25 cellular contexts compared by ENCODE assay signal in genomic region chr1:2196901-2197638, GRCh38. TPM values are rescaled to one million over a fixed set of nuclear protein-coding genes. Genes with fewer than 3 reads are reported as not detected.
A peak's percentile ranks its signal among the peaks of the same experiment; 100 is the strongest.
DNase-seq lines count a peak whose midpoint lies in the region; ATAC-seq, FAIRE-seq and TF ChIP-seq lines count a peak whose summit lies in the region.
"Had no signal": no experiment of that assay in that cellular context is flagged by ENCODE, and none has a peak within 500 bp of the region (broad histone marks: within the 10 kb centered on the region; RNA-seq: fewer than 3 reads in every experiment).

No MANE protein-coding gene starts in this region.

- no peak overlapping the region for H3K4me3 ChIP-seq in HepG2 (replicated peaks in 1 of 3; ENCODE audit: insufficient read depth in 1 of 3, low read depth in 2 of 3, low read length in 3 of 3)
- H3K4me3 ChIP-seq in right lobe of liver, result no peak overlapping the region
- no peak overlapping the region for H3K4me3 ChIP-seq in ascending aorta
- H3K4me3 ChIP-seq in neuronal stem cell (ENCODE audit: low read length in 2 of 2), result no peak overlapping the region
- no peak overlapping the region for H3K4me3 ChIP-seq in thyroid gland (replicated peaks in 1 of 3)
- H3K4me3 ChIP-seq: pancreas, suprapubic skin had no signal

- no peak overlapping the region for H3K4ac ChIP-seq in neuronal stem cell (ENCODE audit: low read length)

- TF ChIP-seq RAD21 in HepG2 (CRISPR knock-in tag; IDR thresholded peaks at IDR 0.05), result no peak

- ATAC-seq in HepG2 (no peak), right lobe of liver (no peak), T-helper 17 cell (no peak)
- ATAC-seq: pancreas; SK-N-SH treated with all-trans-retinoic acid at 6 μM for 48 hours; stimulated activated effector memory CD8-positive, alpha-beta T cell treated with anti-CD3 and anti-CD28 coated beads, Interleukin-12 subunit alpha, Interleukin-12 subunit beta, amount 100 ng/mL, for 72 hours had no signal

- in situ Hi-C loops in HepG2 (cut with HindIII; ENCODE audit: extremely low pct_ligation_motif_present, low pct_unique_long_range_greater_than_20kb), result loop anchor here (5.0 to 25.0 kb wide), 2 partner anchors 35 to 315 kb away; no protein-coding TSS in a partner anchor

- peak overlapping the region; percentile 57 for H3K18ac ChIP-seq in neuronal stem cell (ENCODE audit: low read length)

- H3K36me3 Mint-ChIP-seq in T-helper 17 cell (ENCODE audit: low read depth), result no peaks in the 10 kb centered on the region

- DNase-seq in HepG2 (ENCODE audit: low spot score), result no peak
- no peak for DNase-seq in right lobe of liver
- no peak for DNase-seq in ascending aorta (ENCODE audit: low spot score in 2 of 2)
- DNase-seq in neuronal stem cell (ENCODE audit: low spot score), result no peak
- no peak for DNase-seq in T-helper 17 cell
- DNase-seq in stimulated activated CD4-positive, alpha-beta T cell treated with anti-CD3 and anti-CD28 coated beads, Interleukin-15, amount 100 ng/mL, for 24 hours, result no peak
- no peak for DNase-seq in NCI-H1436 treated with DMSO at 0.1 percent for 48 hours (lab: John Stamatoyannopoulos, UW)
- no peak for DNase-seq in thyroid gland
- DNase-seq: activated effector memory CD4-positive, alpha-beta T cell treated with anti-CD3 and anti-CD28 coated beads, Interleukin-2, amount 50 U/mL, for 16 hours; activated T-cell treated with anti-CD3 and anti-CD28 coated beads, Interleukin-2, amount 50 U/mL, for 1 hour; C1 segment of cervical spinal cord; EL; NCI-H1694; NCI-H446 treated with DMSO at 0.1 percent for 48 hours; nephron progenitor cell; stimulated activated CD4-positive, alpha-beta T cell treated with anti-CD3 and anti-CD28 coated beads, Interleukin-12 subunit alpha, Interleukin-12 subunit beta, amount 100 ng/mL, for 4 hours; stimulated activated CD4-positive, alpha-beta T cell treated with anti-CD3 and anti-CD28 coated beads, Interleukin-4, amount 100 ng/mL, for 24 hours; T-helper 2 cell had no signal

- H4K20me1 ChIP-seq in HepG2 (ENCODE audit: insufficient read depth, low read length), result no peaks in the 10 kb centered on the region

- H3K14ac ChIP-seq in neuronal stem cell (ENCODE audit: low read length), result no peak overlapping the region

- H2BK120ac ChIP-seq in neuronal stem cell (ENCODE audit: low read depth, low read length), result peak overlapping the region; percentile 47

- BruUV-seq in HepG2 (replicated peaks; lab: Mats Ljungman, UMichigan), result no TSS peak

- H3K36me3 ChIP-seq in HepG2 (replicated peaks in 1 of 2; ENCODE audit: control insufficient read depth in 1 of 2, insufficient read depth in 2 of 2, low read length in 2 of 2) (no peaks in the 10 kb centered on the region), right lobe of liver (no peaks in the 10 kb centered on the region), ascending aorta (no peaks in the 10 kb centered on the region), neuronal stem cell (replicated peaks in 1 of 2; ENCODE audit: control insufficient read depth in 2 of 2, insufficient read depth in 2 of 2, low read length in 2 of 2) (peaks cover 3 to 12% of the 10 kb centered on the region in 2 donors), thyroid gland (no peaks in the 10 kb centered on the region)
- H3K36me3 ChIP-seq: pancreas, suprapubic skin had no signal

- peak overlapping the region; percentile 20 for H3K23ac ChIP-seq in neuronal stem cell (ENCODE audit: low read depth, low read length, poor library complexity)

- H3K9ac ChIP-seq in HepG2 (ENCODE audit: insufficient read depth, low read depth, low read length), result no peak overlapping the region
- no peak overlapping the region for H3K9ac ChIP-seq in neuronal stem cell (ENCODE audit: low read depth, low read length, poor library complexity)

- TF ChIP-seq EP300 in HepG2 (IDR thresholded peaks at IDR 0.05; ENCODE audit: low read depth in 2 of 2, low read length in 2 of 2) (no peak), HepG2 (CRISPR knock-in tag; IDR thresholded peaks at IDR 0.05; ENCODE audit: borderline replicate concordance) (no peak)

- H3K27me3 Mint-ChIP-seq in T-helper 17 cell, result no peaks in the 10 kb centered on the region

- TF ChIP-seq POLR2A in HepG2 (IDR thresholded peaks at IDR 0.05; ENCODE audit: insufficient read depth in 1 of 2, low read depth in 2 of 2, low read length in 2 of 2) (no peak), right lobe of liver (IDR thresholded peaks at IDR 0.05) (no peak), thyroid gland (IDR thresholded peaks at IDR 0.05) (no peak)

- H3K4me3 Mint-ChIP-seq in T-helper 17 cell, result no peak overlapping the region
- H3K4me3 Mint-ChIP-seq: nephron progenitor cell; stimulated activated effector memory CD8-positive, alpha-beta T cell treated with anti-CD3 and anti-CD28 coated beads, Interleukin-12 subunit alpha, Interleukin-12 subunit beta, amount 100 ng/mL, for 72 hours had no signal

- H2BK15ac ChIP-seq in neuronal stem cell (ENCODE audit: low read length), result peak overlapping the region; percentile 94

- TF ChIP-seq CTCF in HepG2 (CRISPR knock-in tag; IDR thresholded peaks at IDR 0.05) (no peak), right lobe of liver (IDR thresholded peaks at IDR 0.05) (no peak), ascending aorta (IDR thresholded peaks at IDR 0.05) (no peak), thyroid gland (IDR thresholded peaks at IDR 0.05) (no peak)

- peak overlapping the region; percentile 53 for H4K91ac ChIP-seq in neuronal stem cell (ENCODE audit: low read depth, low read length, poor library complexity)

- peak overlapping the region; percentile 92 for H2AK5ac ChIP-seq in neuronal stem cell (ENCODE audit: low read depth, low read length)

- H3K27ac ChIP-seq in HepG2 (ENCODE audit: extremely low read length, insufficient read depth, low read length) (no peak overlapping the region), right lobe of liver (no peak overlapping the region), ascending aorta (peak overlapping the region; percentile 90), neuronal stem cell (replicated peaks; ENCODE audit: low read length) (no peak overlapping the region), thyroid gland (no peak overlapping the region)
- H3K27ac ChIP-seq: pancreas, suprapubic skin had no signal

- no peaks in the 10 kb centered on the region for H3K9me3 ChIP-seq in HepG2 (ENCODE audit: low read length)
- no peaks in the 10 kb centered on the region for H3K9me3 ChIP-seq in right lobe of liver
- H3K9me3 ChIP-seq in ascending aorta, result no peaks in the 10 kb centered on the region
- H3K9me3 ChIP-seq in neuronal stem cell (replicated peaks in 1 of 2; ENCODE audit: control insufficient read depth in 2 of 2, insufficient read depth in 1 of 2, low read depth in 1 of 2, low read length in 2 of 2), result no peaks in the 10 kb centered on the region
- no peaks in the 10 kb centered on the region for H3K9me3 ChIP-seq in T-helper 17 cell (ENCODE audit: control insufficient read depth, low read length, poor library complexity, severe bottlenecking)
- no peaks in the 10 kb centered on the region for H3K9me3 ChIP-seq in thyroid gland
- H3K9me3 ChIP-seq: pancreas, suprapubic skin had no signal

- CTCF ChIA-PET in HepG2 (lab: Yijun Ruan, JAX; ENCODE audit: low intra/inter-chr PET ratio, low total read pairs), result no interaction called here

- H3K27ac Mint-ChIP-seq in T-helper 17 cell, result no peak overlapping the region
- H3K27ac Mint-ChIP-seq: nephron progenitor cell had no signal

- H3K27me3 ChIP-seq in HepG2 (ENCODE audit: control insufficient read depth in 1 of 2, insufficient read depth in 2 of 2, low read length in 2 of 2) (peaks cover 0 to 4% of the 10 kb centered on the region in 2 experiments; a peak in 3 of 5 replicates), right lobe of liver (no peaks in the 10 kb centered on the region), ascending aorta (no peaks in the 10 kb centered on the region), neuronal stem cell (ENCODE audit: control insufficient read depth in 3 of 3, insufficient read depth in 3 of 3, low read depth in 1 of 3, low read length in 3 of 3) (peaks cover 0 to 3% (median 0%) of the 10 kb centered on the region in 3 experiments), thyroid gland (no peaks in the 10 kb centered on the region)
- H3K27me3 ChIP-seq: pancreas, suprapubic skin had no signal

- H4K8ac ChIP-seq in neuronal stem cell (ENCODE audit: low read depth, low read length), result no peak overlapping the region

- H3K4me1 ChIP-seq in HepG2 (ENCODE audit: insufficient read depth, low read length) (peaks cover 78% of the 10 kb centered on the region), right lobe of liver (peaks cover 0 to 10% (median 6%) of the 10 kb centered on the region in 4 donors), ascending aorta (peaks cover 17 to 46% of the 10 kb centered on the region in 2 donors), neuronal stem cell (ENCODE audit: control insufficient read depth in 2 of 2, insufficient read depth in 1 of 2, low read depth in 1 of 2, low read length in 2 of 2) (peaks cover 15 to 28% of the 10 kb centered on the region in 2 donors), thyroid gland (peaks cover 30 to 52% of the 10 kb centered on the region in 2 donors)

- WGBS in HepG2 (ENCODE audit: low lambda C conversion rate), result 11% methylated on average over 2 of the region's 17 CpGs
- no CpG with 5 or more reads among the region's 17 CpGs for WGBS in right lobe of liver (ENCODE audit: insufficient coverage, low coverage, low lambda C conversion rate, missing lambda C conversion rate)
- no CpG with 5 or more reads among the region's 17 CpGs for WGBS in neuronal stem cell (ENCODE audit: extremely low coverage in 2 of 2, insufficient read length in 2 of 2, insufficient replicate concordance in 1 of 2), 2 donors
- WGBS in thyroid gland, 2 donors, result 73 to 80% methylated on average over 5 of the region's 17 CpGs

- peaks cover 17% of the 10 kb centered on the region for H3K4me1 Mint-ChIP-seq in T-helper 17 cell

- H2BK5ac ChIP-seq in neuronal stem cell (ENCODE audit: low read length), result peak overlapping the region; percentile 93

- no peak for FAIRE-seq in HepG2 (lab: Jason Lieb, UNC)
- FAIRE-seq: D721Med, GM12892, islet of Langerhans, pancreas had no signal

- H3K4me2 ChIP-seq in HepG2 (ENCODE audit: low read depth, low read length), result peak overlapping the region; percentile 39; the same call in 1 of the 2 replicates
- H3K4me2 ChIP-seq in neuronal stem cell (ENCODE audit: insufficient read depth, low read length, poor library complexity, severe bottlenecking), result no peak overlapping the region

- POLR2A ChIA-PET in HepG2 (lab: Yijun Ruan, JAX), result interaction anchor here (2.2 kb wide), 1 partner anchor 32 kb away, joined by 8 read pairs; no protein-coding TSS in a partner anchor

- intact Hi-C loops in HepG2 (cut with micrococcal nuclease; ENCODE audit: unreplicated experiment), result loop anchor here (5.0 kb wide), 1 partner anchor 35 kb away; no protein-coding TSS in a partner anchor
- intact Hi-C loops in right lobe of liver (cut with DNase I), result loop anchor here (5.0 kb wide), 3 partner anchors 35 to 185 kb away; no protein-coding TSS in a partner anchor
- intact Hi-C loops in ascending aorta (cut with DNase I), result loop anchor here (5.0 kb wide), 1 partner anchor 115 kb away; no protein-coding TSS in a partner anchor
- intact Hi-C loops in thyroid gland (cut with DNase I), result loop anchor here (10.0 kb wide), 1 partner anchor 328 kb away; the partner anchor contains the start of gene PANK4

- peaks cover 19% of the 10 kb centered on the region for H3K79me2 ChIP-seq in HepG2 (ENCODE audit: insufficient read depth, low read length)

- H2AFZ ChIP-seq in HepG2 (ENCODE audit: low read length), result no peak overlapping the region
- no peak overlapping the region for H2AFZ ChIP-seq in neuronal stem cell (ENCODE audit: low read length)

- H3K79me1 ChIP-seq in neuronal stem cell (ENCODE audit: low read depth, low read length), result peaks cover 8% of the 10 kb centered on the region

- peak overlapping the region; percentile 90 for H2BK12ac ChIP-seq in neuronal stem cell (ENCODE audit: low read length)

RNA-seq across cellular contexts. Expression of gene FAAP20, which starts 2.5 kb away (rescaled TPM):
- total RNA-seq in HepG2 (2016; rRNA removed; fragmentation: Illumina TruSeq; extraction: Trizol), result 10.4 and 10.8 TPM in 2 replicates
- total RNA-seq in HepG2 (2016; cell fraction: cytosol; rRNA removed; fragmentation: Illumina TruSeq; extraction: Trizol; ENCODE audit: low read depth), result 25.8 and 31.3 TPM in 2 replicates
- total RNA-seq in HepG2 (2016; cell fraction: insoluble cytoplasmic fraction; rRNA removed; fragmentation: Illumina TruSeq; extraction: Trizol), result 9.1 and 10.5 TPM in 2 replicates
- 30.5 and 36.7 TPM in 2 replicates for total RNA-seq in HepG2 (2016; cell fraction: membrane; rRNA removed; fragmentation: Illumina TruSeq; extraction: Trizol)
- total RNA-seq in HepG2 (2016; cell fraction: nucleus; rRNA removed; fragmentation: Illumina TruSeq; extraction: Trizol), result 7.4 and 9.0 TPM in 2 replicates
- polyA plus RNA-seq in HepG2 (2011; rRNA removed), result 9.6 and 14.4 TPM in 2 replicates
- 8.7 and 21.7 TPM in 2 replicates for polyA plus RNA-seq in HepG2 (2011; cell fraction: cytosol; rRNA removed)
- 37.4 and 44.6 TPM in 2 replicates for polyA plus RNA-seq in HepG2 (2011; cell fraction: nucleus; rRNA removed)
- polyA plus RNA-seq in HepG2 (2012), result 24.2 and 24.5 TPM in 2 replicates
- 237 and 239 TPM in 2 replicates for polyA plus RNA-seq in HepG2 (2016; cell fraction: cytosol; fragmentation: Illumina TruSeq; extraction: Trizol; ENCODE audit: low read depth)
- 38.7 and 46.2 TPM in 2 replicates for polyA plus RNA-seq in HepG2 (2016; cell fraction: insoluble cytoplasmic fraction; fragmentation: Illumina TruSeq; extraction: Trizol; ENCODE audit: low read depth)
- 156 and 163 TPM in 2 replicates for polyA plus RNA-seq in HepG2 (2016; cell fraction: membrane; fragmentation: Illumina TruSeq; extraction: Trizol; ENCODE audit: low read depth)
- polyA plus RNA-seq in HepG2 (2016; cell fraction: nucleus; fragmentation: Illumina TruSeq; extraction: Trizol; ENCODE audit: insufficient read depth, low read depth), result 44.5 and 50.9 TPM in 2 replicates
- 3.5 and 6.2 TPM in 2 replicates for polyA minus RNA-seq in HepG2 (2011; rRNA and poly(A)+ RNA removed; ENCODE audit: low replicate concordance)
- polyA minus RNA-seq in HepG2 (2011; cell fraction: cytosol; rRNA and poly(A)+ RNA removed), result 5.6 and 7.3 TPM in 2 replicates
- 6.3 and 6.6 TPM in 2 replicates for polyA minus RNA-seq in HepG2 (2011; cell fraction: nucleus; rRNA and poly(A)+ RNA removed)
- total RNA-seq in right lobe of liver, result 10 to 100 TPM; 18.9 to 26.0 (median 24.4) TPM
- total RNA-seq in ascending aorta, result 38.3 TPM
- 108 TPM for polyA plus RNA-seq in neuronal stem cell (2013, experiment 1 of 2)
- 108 TPM for polyA plus RNA-seq in neuronal stem cell (2013, experiment 2 of 2)
- total RNA-seq in T-helper 17 cell, result 10 to 100 TPM; 44.6 to 48.6 TPM
- 10 to 100 TPM; 42.2 to 82.2 (median 50.2) TPM for total RNA-seq in thyroid gland

RNA-seq across cellular contexts. Expression of gene SKI, which starts 31.0 kb away (rescaled TPM):
- total RNA-seq in HepG2 (2016; rRNA removed; fragmentation: Illumina TruSeq; extraction: Trizol) (6.9 and 9.6 TPM in 2 replicates), right lobe of liver (10 to 100 TPM; 23.7 to 84.8 (median 31.4) TPM), ascending aorta (139 TPM), T-helper 17 cell (100 to 1,000 TPM; 183 to 215 TPM), thyroid gland (10 to 100 TPM; 31.4 to 59.6 (median 39.9) TPM)
- total RNA-seq in HepG2 (2016; cell fraction: cytosol; rRNA removed; fragmentation: Illumina TruSeq; extraction: Trizol; ENCODE audit: low read depth), result 3.4 and 6.3 TPM in 2 replicates
- 7.7 and 7.9 TPM in 2 replicates for total RNA-seq in HepG2 (2016; cell fraction: insoluble cytoplasmic fraction; rRNA removed; fragmentation: Illumina TruSeq; extraction: Trizol)
- 4.6 and 5.7 TPM in 2 replicates for total RNA-seq in HepG2 (2016; cell fraction: membrane; rRNA removed; fragmentation: Illumina TruSeq; extraction: Trizol)
- 10.6 and 12.2 TPM in 2 replicates for total RNA-seq in HepG2 (2016; cell fraction: nucleus; rRNA removed; fragmentation: Illumina TruSeq; extraction: Trizol)
- polyA plus RNA-seq in HepG2 (2011; rRNA removed), result 4.7 and 5.9 TPM in 2 replicates
- polyA plus RNA-seq in HepG2 (2011; cell fraction: cytosol; rRNA removed), result 3.8 and 4.2 TPM in 2 replicates
- 20.3 and 21.2 TPM in 2 replicates for polyA plus RNA-seq in HepG2 (2011; cell fraction: nucleus; rRNA removed)
- 10.1 and 12.3 TPM in 2 replicates for polyA plus RNA-seq in HepG2 (2012)
- polyA plus RNA-seq in HepG2 (2016; cell fraction: cytosol; fragmentation: Illumina TruSeq; extraction: Trizol; ENCODE audit: low read depth), result 0.60 and 0.83 TPM in 2 replicates
- polyA plus RNA-seq in HepG2 (2016; cell fraction: insoluble cytoplasmic fraction; fragmentation: Illumina TruSeq; extraction: Trizol; ENCODE audit: low read depth), result 16.7 and 23.3 TPM in 2 replicates
- 3.7 and 4.4 TPM in 2 replicates for polyA plus RNA-seq in HepG2 (2016; cell fraction: membrane; fragmentation: Illumina TruSeq; extraction: Trizol; ENCODE audit: low read depth)
- polyA plus RNA-seq in HepG2 (2016; cell fraction: nucleus; fragmentation: Illumina TruSeq; extraction: Trizol; ENCODE audit: insufficient read depth, low read depth), result 33.8 and 34.3 TPM in 2 replicates
- 4.4 and 14.7 TPM in 2 replicates for polyA minus RNA-seq in HepG2 (2011; rRNA and poly(A)+ RNA removed; ENCODE audit: low replicate concordance)
- polyA minus RNA-seq in HepG2 (2011; cell fraction: cytosol; rRNA and poly(A)+ RNA removed), result 16.7 and 22.2 TPM in 2 replicates
- polyA minus RNA-seq in HepG2 (2011; cell fraction: nucleus; rRNA and poly(A)+ RNA removed), result 10.9 and 12.1 TPM in 2 replicates
- 37.5 TPM for polyA plus RNA-seq in neuronal stem cell (2013, experiment 1 of 2)
- 41.3 TPM for polyA plus RNA-seq in neuronal stem cell (2013, experiment 2 of 2)

Comparison
In these comparisons a context has a peak if more than half of its experiments do, and no peak if none do; other contexts are left out.
1. H3K27ac ChIP-seq: peak in ascending aorta (2 of 2); none in HepG2 (single experiment), right lobe of liver (0 of 3), neuronal stem cell (single experiment) and thyroid gland (0 of 3).